Comparison of ENCODE assay signal across 9 cellular contexts in genomic region chr4:14874990-14875389, GRCh38.
A peak's percentile ranks its signal among the peaks of the same experiment; 100 is the strongest.
DNase-seq lines count a peak whose midpoint lies in the region; ATAC-seq and TF ChIP-seq lines count a peak whose summit lies in the region.
"Had no signal": no experiment of that assay in that cellular context is flagged by ENCODE, and none has a peak within 500 bp of the region (broad histone marks: within the 10 kb centered on the region; RNA-seq: fewer than 3 reads in every experiment).

No MANE protein-coding gene starts in this region.

- peaks cover 2% of the 10 kb centered on the region for H3K27me3 Mint-ChIP-seq in activated CD4-positive, alpha-beta T cell treated with anti-CD3 and anti-CD28 coated beads for 36 hours
- H3K27me3 Mint-ChIP-seq in natural killer cell (ENCODE audit: low read depth in 2 of 2) = no peaks in the 10 kb centered on the region

- ATAC-seq in activated CD4-positive, alpha-beta T cell treated with anti-CD3 and anti-CD28 coated beads for 36 hours = peak; percentile 45
- ATAC-seq in GM21717 (IDR thresholded peaks at IDR 0.05; ENCODE audit: unreplicated experiment) (peak; percentile 83), HG03175 (IDR thresholded peaks at IDR 0.05; ENCODE audit: unreplicated experiment) (peak; percentile 69), natural killer cell (peak; percentile 34 to 62 (median 41)), left cardiac atrium (no peak)

- TF ChIP-seq CTCF in natural killer cell (IDR thresholded peaks at IDR 0.05) = no peak

- intact Hi-C loops in activated CD4-positive, alpha-beta T cell treated with anti-CD3 and anti-CD28 coated beads for 36 hours (cut with DNase I, micrococcal nuclease) = loop anchor here in 1 of 2 experiments (5.0 kb wide), 1 partner anchor 127 kb away; the partner anchor contains the start of gene CPEB2
- intact Hi-C loops in natural killer cell (cut with micrococcal nuclease) = no loop called here
- intact Hi-C loops in left cardiac atrium (cut with DNase I) = no loop called here

- peaks cover 18% of the 10 kb centered on the region for H3K4me1 Mint-ChIP-seq in activated CD4-positive, alpha-beta T cell treated with anti-CD3 and anti-CD28 coated beads for 36 hours
- peaks cover 64 to 65% of the 10 kb centered on the region in 2 donors for H3K4me1 Mint-ChIP-seq in natural killer cell

- no peaks in the 10 kb centered on the region for H3K36me3 Mint-ChIP-seq in activated CD4-positive, alpha-beta T cell treated with anti-CD3 and anti-CD28 coated beads for 36 hours (ENCODE audit: low read depth)
- H3K36me3 Mint-ChIP-seq in natural killer cell = no peaks in the 10 kb centered on the region

- CTCF ChIA-PET in activated CD4-positive, alpha-beta T cell treated with anti-CD3 and anti-CD28 coated beads for 36 hours (lab: Charles Lee) = interaction anchor here (0.6 kb wide), 1 partner anchor 1155 kb away, joined by 3 read pairs; no protein-coding TSS in a partner anchor

- no peak overlapping the region for H3K4me3 Mint-ChIP-seq in activated CD4-positive, alpha-beta T cell treated with anti-CD3 and anti-CD28 coated beads for 36 hours
- H3K4me3 Mint-ChIP-seq in natural killer cell = peak overlapping the region; percentile 79

- POLR2A ChIA-PET in activated CD4-positive, alpha-beta T cell treated with anti-CD3 and anti-CD28 coated beads for 36 hours (lab: Charles Lee) = no interaction called here

- no peak for DNase-seq in activated CD4-positive, alpha-beta T cell treated with anti-CD3 and anti-CD28 coated beads for 36 hours
- DNase-seq in activated CD4-positive, alpha-beta T cell treated with anti-CD3 and anti-CD28 coated beads for 4 hours = no peak
- DNase-seq in natural killer cell (no peak), NOMO-1 (lab: John Stamatoyannopoulos, UW; ENCODE audit: unreplicated experiment in 2 of 2) (no peak), left cardiac atrium (no peak), hypothalamus (lab: John Stamatoyannopoulos, UW) (no peak)
- DNase-seq: T-helper 2 cell had no signal

- H3K9me3 Mint-ChIP-seq in activated CD4-positive, alpha-beta T cell treated with anti-CD3 and anti-CD28 coated beads for 36 hours (ENCODE audit: low read depth) = peaks cover 4% of the 10 kb centered on the region
- peaks cover 0 to 2% of the 10 kb centered on the region in 2 donors for H3K9me3 Mint-ChIP-seq in natural killer cell

- H3K27ac Mint-ChIP-seq in activated CD4-positive, alpha-beta T cell treated with anti-CD3 and anti-CD28 coated beads for 36 hours = no peak overlapping the region
- peak overlapping the region; percentile 89 to 92 for H3K27ac Mint-ChIP-seq in natural killer cell

Comparison
In these comparisons a context has a peak if more than half of its experiments do, and no peak if none do; other contexts are left out.
1. ATAC-seq: peak in activated CD4-positive, alpha-beta T cell treated with anti-CD3 and anti-CD28 coated beads for 36 hours (single experiment), GM21717 (single experiment), HG03175 (single experiment) and natural killer cell (3 of 3); none in left cardiac atrium (0 of 2).